Comparison of ENCODE assay signal across 5 cellular contexts in the genomic region with DNA sequence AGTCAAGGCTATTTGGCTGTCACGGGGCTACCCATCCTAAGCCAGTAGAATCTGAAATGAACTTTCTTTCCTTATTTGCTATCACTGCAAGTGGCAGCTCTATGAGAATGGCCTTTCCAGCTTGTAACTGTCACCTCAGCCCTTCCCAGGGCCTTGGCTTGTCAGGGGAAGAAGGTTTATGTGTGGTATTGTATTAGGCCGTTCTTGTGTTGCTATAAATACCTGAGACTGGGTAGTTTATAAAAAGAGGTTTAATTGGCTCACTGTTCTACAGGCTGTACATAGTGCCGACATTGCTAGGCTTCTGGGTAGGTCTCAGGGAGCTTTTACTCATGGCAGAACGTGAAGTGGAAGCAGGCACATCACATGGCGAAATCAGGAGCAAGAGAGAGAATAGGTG. TPM values are rescaled to one million over a fixed set of nuclear protein-coding genes. Genes with fewer than 3 reads are reported as not detected.
"Had no signal": no experiment of that assay in that cellular context is flagged by ENCODE, and none has a peak within 500 bp of the region (broad histone marks: within the 10 kb centered on the region; RNA-seq: fewer than 3 reads in every experiment).

No MANE protein-coding gene starts in this region.

- H3K4me3 ChIP-seq: K562 had no signal

- ATAC-seq: HepG2, K562 had no signal

- H3K27ac ChIP-seq: HL-60 had no signal

- DNase-seq: IMR-90 had no signal

RNA-seq across cellular contexts. Expression of gene E2F8, which starts 26.8 kb away (rescaled TPM):
- polyA plus RNA-seq: IgD-negative memory B cell had no signal
